Comparison of ENCODE assay signal across 8 cellular contexts in genomic region chr15:32844118-32844711, GRCh38.
DNase-seq lines count a peak whose midpoint lies in the region; ATAC-seq and TF ChIP-seq lines count a peak whose summit lies in the region.

No MANE protein-coding gene starts in this region.

- DNase-seq in Daoy (ENCODE audit: low read depth) (peak; percentile 22), astrocyte of the cerebellum (ENCODE audit: low read depth) (no peak), medulla oblongata (ENCODE audit: extremely low spot score) (peak; percentile 41), NCI-H2029 treated with DMSO at 0.1 percent for 48 hours (lab: John Stamatoyannopoulos, UW) (no peak), retina (no peak), DMS153 treated with DMSO at 0.1 percent for 48 hours (lab: John Stamatoyannopoulos, UW; ENCODE audit: unreplicated experiment) (no peak)

- no peaks in the 10 kb centered on the region for H3K79me2 ChIP-seq in Loucy (ENCODE audit: insufficient read depth, low read length)

- ATAC-seq in HG03432 (IDR thresholded peaks at IDR 0.05; ENCODE audit: unreplicated experiment) = no peak

- H3K27me3 ChIP-seq in Loucy (ENCODE audit: insufficient read depth, low read length, poor library complexity, severe bottlenecking) = no peaks in the 10 kb centered on the region

- no peaks in the 10 kb centered on the region for H3K9me3 ChIP-seq in Loucy (ENCODE audit: insufficient read depth, low read depth, low read length)

- peaks cover 4% of the 10 kb centered on the region; the same call in 1 of the 2 replicates for H3K36me3 ChIP-seq in Loucy (ENCODE audit: insufficient read depth, low read length)

- in situ Hi-C loops in astrocyte of the cerebellum (cut with HindIII; ENCODE audit: low sequenced_read_pairs) = loop anchor here (25.0 kb wide), 1 partner anchor 293 kb away; no protein-coding TSS in a partner anchor

- H2AFZ ChIP-seq in Loucy (ENCODE audit: low read length) = no peak overlapping the region

- no peak overlapping the region for H3K4me2 ChIP-seq in Loucy (ENCODE audit: low read depth, low read length, poor library complexity, severe bottlenecking)

- no peaks in the 10 kb centered on the region for H3K4me1 ChIP-seq in Loucy (ENCODE audit: insufficient read depth, low read length, poor library complexity, severe bottlenecking)

- H3K9me2 ChIP-seq in Loucy (replicated peaks; ENCODE audit: low read depth, low read length) = no peaks in the 10 kb centered on the region

- TF ChIP-seq CTCF in Loucy (conservative IDR thresholded peaks at IDR 0.05; ENCODE audit: low read length) (peak; percentile 79), astrocyte of the cerebellum (IDR thresholded peaks at IDR 0.05; ENCODE audit: low read depth, low read length, missing control alignments) (peak; percentile 69)

- H3K4me3 ChIP-seq in Loucy (ENCODE audit: low read length, poor library complexity, severe bottlenecking) (no peak overlapping the region), astrocyte of the cerebellum (ENCODE audit: low read depth, low read length) (no peak overlapping the region)

- no peak overlapping the region for H3K9ac ChIP-seq in Loucy (ENCODE audit: low read depth, low read length, poor library complexity, severe bottlenecking)

- H4K20me1 ChIP-seq in Loucy (ENCODE audit: insufficient read depth, low read length, poor library complexity, severe bottlenecking) = no peaks in the 10 kb centered on the region

- no peaks in the 10 kb centered on the region for H3F3A ChIP-seq in Loucy (ENCODE audit: low read depth)

Comparison
In these comparisons a context has a peak if more than half of its experiments do, and no peak if none do; other contexts are left out.
1. DNase-seq: peak in Daoy (single experiment) and medulla oblongata (single experiment); none in astrocyte of the cerebellum (single experiment), NCI-H2029 treated with DMSO at 0.1 percent for 48 hours (single experiment), retina (single experiment) and DMS153 treated with DMSO at 0.1 percent for 48 hours (single experiment).